In the genomic region with DNA sequence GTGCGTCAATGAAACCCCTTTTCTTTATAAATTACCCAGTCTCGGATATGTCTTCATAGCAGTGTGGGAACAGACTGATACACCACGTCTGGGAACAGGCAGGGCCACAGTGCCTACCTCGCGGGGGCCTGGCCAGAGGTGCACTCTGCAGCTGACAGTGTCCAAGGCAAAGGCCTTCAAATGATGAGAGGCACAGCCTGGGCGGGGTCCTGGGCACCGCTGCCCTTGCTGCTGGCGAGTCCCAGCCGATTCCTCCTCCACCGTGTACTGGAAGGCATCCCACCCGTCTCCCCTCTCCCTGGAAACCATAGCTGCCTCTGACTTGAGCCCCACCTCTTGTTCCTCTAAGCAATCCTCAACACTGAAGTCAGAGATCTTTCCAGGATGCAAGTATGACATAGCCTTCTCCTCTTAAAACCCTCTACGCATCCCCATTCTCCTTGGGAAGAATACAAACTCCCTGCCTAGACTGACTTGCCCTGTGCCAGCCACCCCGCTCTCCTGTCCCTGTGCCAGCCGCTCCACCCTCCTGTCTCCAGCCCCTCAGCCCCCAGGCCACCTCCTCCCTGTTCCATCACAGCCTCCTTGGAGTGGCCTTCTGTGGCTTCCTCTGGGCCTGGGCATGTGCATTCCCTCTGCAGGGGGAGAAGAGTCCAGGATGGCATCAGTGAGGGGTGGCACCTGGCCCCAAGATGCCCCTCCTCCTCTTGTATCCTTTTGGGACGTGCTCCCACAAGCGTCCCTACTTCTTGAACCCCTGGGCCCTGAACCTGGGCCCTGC, we compare ENCODE assay signal across 25 cellular contexts. TPM values are rescaled to one million over a fixed set of nuclear protein-coding genes. Genes with fewer than 3 reads are reported as not detected.
DNase-seq lines count a peak whose midpoint lies in the region; ATAC-seq, FAIRE-seq and TF ChIP-seq lines count a peak whose summit lies in the region.
"Had no signal": no experiment of that assay in that cellular context is flagged by ENCODE, and none has a peak within 500 bp of the region (broad histone marks: within the 10 kb centered on the region; RNA-seq: fewer than 3 reads in every experiment).

No MANE protein-coding gene starts in this region.

- 83 to 94% (median 88%) methylated on average over 16 of the region's 16 CpGs for WGBS in adrenal gland, 4 donors

- TF ChIP-seq POLR2A in adrenal gland (IDR thresholded peaks at IDR 0.05) = no peak

- H3K79me2 ChIP-seq in osteoblast (ENCODE audit: insufficient read depth, low read length) = no peaks in the 10 kb centered on the region

- intact Hi-C loops in cardiac septum (cut with DNase I) (no loop called here), adrenal gland (cut with DNase I) (loop anchor here (10.0 kb wide), 2 partner anchors 109 to 179 kb away; no protein-coding TSS in a partner anchor)

- H3K27ac ChIP-seq in right atrium auricular region = no peak overlapping the region
- H3K27ac ChIP-seq in adrenal gland = no peak overlapping the region
- H3K27ac ChIP-seq in osteoblast (ENCODE audit: low read depth, low read length) = no peak overlapping the region
- H3K27ac ChIP-seq: C4-2B, epithelial cell of prostate, heart left ventricle, vagina had no signal

- no peak for TF ChIP-seq CTCF in right atrium auricular region (IDR thresholded peaks at IDR 0.05)
- no peak for TF ChIP-seq CTCF in adrenal gland (IDR thresholded peaks at IDR 0.05)
- no peak for TF ChIP-seq CTCF in osteoblast (IDR thresholded peaks at IDR 0.05; ENCODE audit: extremely low read depth, low read depth, low read length)

- H3K4me3 ChIP-seq in right atrium auricular region (no peak overlapping the region), adrenal gland (no peak overlapping the region), osteoblast (ENCODE audit: insufficient read depth, low read length) (no peak overlapping the region)
- H3K4me3 ChIP-seq: GM12878, HAP-1, heart left ventricle, vagina had no signal

- DNase-seq in cardiac septum (ENCODE audit: low spot score) (peak; percentile 68), right atrium auricular region (ENCODE audit: low spot score) (no peak), adrenal gland (peak in 5 of 7 donors; percentile 2 to 31 (median 12)), osteoblast (ENCODE audit: insufficient read length, low spot score, missing footprints) (peak; percentile 48), urothelium cell line (ENCODE audit: low spot score) (no peak), GM19240 (ENCODE audit: insufficient read length, low spot score) (no peak)
- DNase-seq: activated CD4-positive, alpha-beta T cell treated with anti-CD3 and anti-CD28 coated beads, Interleukin-2, amount 10 ng/mL, durations not matched to agents 24 days and 14 days; Calu3; midbrain; NCI-H1105 treated with DMSO at 0.1 percent for 48 hours; NCI-H2029 treated with DMSO at 0.1 percent for 48 hours; NCI-H226; NCI-H748 treated with DMSO at 0.1 percent for 48 hours; nephron progenitor cell had no signal

- no peak overlapping the region for H3K4me2 ChIP-seq in osteoblast (ENCODE audit: insufficient read depth, low read length)

- FAIRE-seq in urothelium cell line (lab: Jason Lieb, UNC) = peak; percentile 62
- FAIRE-seq: GM12878 had no signal

- H3K9me3 ChIP-seq in right atrium auricular region (no peaks in the 10 kb centered on the region), adrenal gland (replicated peaks in 1 of 3) (no peaks in the 10 kb centered on the region), osteoblast (ENCODE audit: low read depth, low read length) (no peaks in the 10 kb centered on the region)
- H3K9me3 ChIP-seq: HAP-1, heart left ventricle, vagina had no signal

- H2AFZ ChIP-seq in osteoblast (ENCODE audit: low read length) = no peak overlapping the region

- no peaks in the 10 kb centered on the region for H3K4me1 ChIP-seq in right atrium auricular region
- peaks cover 9 to 16% of the 10 kb centered on the region in 2 donors for H3K4me1 ChIP-seq in adrenal gland (replicated peaks in 1 of 2)
- H3K4me1 ChIP-seq in osteoblast (ENCODE audit: insufficient read depth, low read length) = peaks cover 5% of the 10 kb centered on the region
- H3K4me1 ChIP-seq: HAP-1, heart left ventricle, vagina had no signal

- ATAC-seq in HG03139 (IDR thresholded peaks at IDR 0.05; ENCODE audit: unreplicated experiment) = no peak
- ATAC-seq in HG03342 (IDR thresholded peaks at IDR 0.05; ENCODE audit: unreplicated experiment) = no peak
- ATAC-seq: GM12878, heart left ventricle, left colon had no signal

- H4K20me1 ChIP-seq in osteoblast (ENCODE audit: insufficient read depth, low read length) = no peaks in the 10 kb centered on the region

- H3K36me3 ChIP-seq in right atrium auricular region (no peaks in the 10 kb centered on the region), adrenal gland (replicated peaks in 1 of 2) (no peaks in the 10 kb centered on the region), osteoblast (ENCODE audit: insufficient read depth, low read length) (no peaks in the 10 kb centered on the region)
- H3K36me3 ChIP-seq: HAP-1, heart left ventricle, vagina had no signal

- no peaks in the 10 kb centered on the region for H3K27me3 ChIP-seq in right atrium auricular region
- H3K27me3 ChIP-seq in adrenal gland = no peaks in the 10 kb centered on the region
- H3K27me3 ChIP-seq in osteoblast (ENCODE audit: insufficient read depth, low read length) = no peaks in the 10 kb centered on the region
- H3K27me3 ChIP-seq: heart left ventricle, vagina had no signal

RNA-seq across cellular contexts. Expression of a gene that starts 8.1 kb away (rescaled TPM):
- total RNA-seq in cardiac septum (21.6 TPM), right atrium auricular region (10 to 100 TPM; 10.9 to 22.0 TPM), adrenal gland (10 to 100 TPM; 15.2 to 45.5 (median 32.5) TPM), osteoblast (571 and 801 TPM in 2 replicates)
- polyA plus RNA-seq in adrenal gland = 10 to 100 TPM in 2 of 3 donors, 1 to 10 TPM in 1; 3.5 to 44.3 (median 14.1) TPM
- total RNA-seq: activated CD4-positive, alpha-beta T cell treated with anti-CD3 and anti-CD28 coated beads, Interleukin-2, amount 10 ng/mL, durations not matched to agents 24 days and 14 days; activated T-helper 2 cell treated with anti-CD3 and anti-CD28 coated beads, Interferon-gamma antibody, Interleukin-2, Interleukin-4, amounts not matched to agents 10 μg/mL and 5 μg/mL and 100 μg/mL, durations not matched to agents 14 hours and 24 hours and 36 hours; Calu3 had no signal
- polyA plus RNA-seq: IgD-negative memory B cell had no signal

Comparison
In these comparisons a context has a peak if more than half of its experiments do, and no peak if none do; other contexts are left out.
1. DNase-seq: peak in cardiac septum (single experiment), adrenal gland (5 of 7) and osteoblast (single experiment); none in right atrium auricular region (single experiment), urothelium cell line (single experiment) and GM19240 (single experiment).
2. RNA of a gene that starts 8.1 kb away (total RNA-seq): 571 to 801 TPM in osteoblast; 15.2 to 45.5 TPM in adrenal gland, 10.9 to 22.0 TPM in right atrium auricular region and 21.6 TPM in cardiac septum (single experiment); every median in the first group is over 10 times any median in the second.